ENCODE assay signal across 1 cellular context in the genomic region with DNA sequence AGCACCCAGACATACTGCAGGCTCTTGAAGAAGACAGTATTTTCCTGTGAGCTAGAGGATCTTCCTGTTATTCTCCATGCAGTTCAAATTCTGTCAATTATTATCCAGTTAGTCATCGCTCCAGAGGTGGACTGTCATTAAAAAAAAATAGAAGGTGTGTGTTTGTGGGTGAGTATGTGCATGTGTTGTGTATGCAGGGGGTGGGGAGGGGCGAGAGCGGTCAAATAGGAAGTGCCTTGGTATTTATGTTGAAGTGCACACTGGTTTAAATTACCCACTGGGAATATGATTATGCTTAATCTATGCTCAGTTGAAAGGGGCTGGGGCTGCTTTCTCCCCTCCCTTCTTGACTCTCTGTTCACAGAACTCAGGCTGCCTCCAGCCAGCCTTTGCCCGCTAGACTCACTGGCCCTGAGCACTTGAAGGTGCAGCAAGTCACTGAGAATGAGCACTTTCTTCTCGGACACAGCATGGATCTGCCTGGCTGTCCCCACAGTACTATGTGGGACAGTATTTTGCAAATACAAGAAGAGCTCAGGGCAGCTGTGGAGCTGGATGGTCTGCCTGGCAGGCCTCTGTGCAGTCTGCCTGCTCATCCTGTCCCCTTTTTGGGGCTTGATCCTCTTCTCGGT.
TF ChIP-seq lines count a peak whose summit lies in the region.

A gene with protein sequence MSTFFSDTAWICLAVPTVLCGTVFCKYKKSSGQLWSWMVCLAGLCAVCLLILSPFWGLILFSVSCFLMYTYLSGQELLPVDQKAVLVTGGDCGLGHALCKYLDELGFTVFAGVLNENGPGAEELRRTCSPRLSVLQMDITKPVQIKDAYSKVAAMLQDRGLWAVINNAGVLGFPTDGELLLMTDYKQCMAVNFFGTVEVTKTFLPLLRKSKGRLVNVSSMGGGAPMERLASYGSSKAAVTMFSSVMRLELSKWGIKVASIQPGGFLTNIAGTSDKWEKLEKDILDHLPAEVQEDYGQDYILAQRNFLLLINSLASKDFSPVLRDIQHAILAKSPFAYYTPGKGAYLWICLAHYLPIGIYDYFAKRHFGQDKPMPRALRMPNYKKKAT (plus strand): TSS at position 273 of the 632 bp plus-strand sequence. CDS start 172 bp downstream, at position 445.

TF ChIP-seq in HepG2, 621 proteins besides CTCF, POLR2A, EP300 and RAD21 (continued from another document and continues in another):
- TF ChIP-seq ZBTB3 (CRISPR knock-in tag; IDR thresholded peaks at IDR 0.05; ENCODE audit: borderline replicate concordance, low read depth) (no peak), ZNF367 (CRISPR knock-in tag; IDR thresholded peaks at IDR 0.05; ENCODE audit: borderline replicate concordance) (no peak), ZNF616 (CRISPR knock-in tag; IDR thresholded peaks at IDR 0.05; ENCODE audit: low read depth) (no peak), GLI4 (CRISPR knock-in tag; IDR thresholded peaks at IDR 0.05; ENCODE audit: borderline replicate concordance) (no peak), ZNF143 (CRISPR knock-in tag; IDR thresholded peaks at IDR 0.05) (no peak), SKI (IDR thresholded peaks at IDR 0.05; ENCODE audit: partially characterized antibody) (peak; percentile 22), ZNF550 (CRISPR knock-in tag; IDR thresholded peaks at IDR 0.05; ENCODE audit: borderline replicate concordance) (no peak), NCOA5 (CRISPR knock-in tag; IDR thresholded peaks at IDR 0.05) (no peak), MTF2 (CRISPR knock-in tag; IDR thresholded peaks at IDR 0.05; ENCODE audit: borderline replicate concordance) (no peak), ZNF441 (CRISPR knock-in tag; IDR thresholded peaks at IDR 0.05; ENCODE audit: borderline replicate concordance) (no peak), MIER3 (CRISPR knock-in tag; IDR thresholded peaks at IDR 0.05; ENCODE audit: borderline replicate concordance) (no peak; the same call in 1 of the 2 replicates), JUN (CRISPR knock-in tag; IDR thresholded peaks at IDR 0.05) (no peak), RNF2 (conservative IDR thresholded peaks at IDR 0.05; ENCODE audit: low read depth) (no peak), ZNF510 (CRISPR knock-in tag; IDR thresholded peaks at IDR 0.05; ENCODE audit: low read depth) (no peak), ZNF343 (CRISPR knock-in tag; IDR thresholded peaks at IDR 0.05) (no peak), ETV6 (CRISPR knock-in tag; conservative IDR thresholded peaks at IDR 0.05) (no peak), SAP130 (CRISPR knock-in tag; IDR thresholded peaks at IDR 0.05; ENCODE audit: low read depth) (peak; percentile 95), MED1 (CRISPR knock-in tag; IDR thresholded peaks at IDR 0.05) (peak; percentile 85), ZIK1 (CRISPR knock-in tag; IDR thresholded peaks at IDR 0.05; ENCODE audit: borderline replicate concordance, low read depth) (no peak), ZNF549 (CRISPR knock-in tag; IDR thresholded peaks at IDR 0.05) (no peak), RFX3 (CRISPR knock-in tag; IDR thresholded peaks at IDR 0.05) (no peak), CHD2 (IDR thresholded peaks at IDR 0.05; ENCODE audit: low read depth, low read length) (no peak), ZNF713 (CRISPR knock-in tag; IDR thresholded peaks at IDR 0.05) (no peak), ZNF614 (CRISPR knock-in tag; IDR thresholded peaks at IDR 0.05; ENCODE audit: borderline replicate concordance) (no peak), ZNF672 (CRISPR knock-in tag; IDR thresholded peaks at IDR 0.05) (no peak), ZNF776 (CRISPR knock-in tag; IDR thresholded peaks at IDR 0.05) (no peak), ZNF207 (IDR thresholded peaks at IDR 0.05; ENCODE audit: borderline replicate concordance) (no peak), XBP1 (CRISPR knock-in tag; IDR thresholded peaks at IDR 0.05) (no peak), ZNF563 (CRISPR knock-in tag; IDR thresholded peaks at IDR 0.05) (no peak), KAT8 (CRISPR knock-in tag; IDR thresholded peaks at IDR 0.05) (no peak; the same call in 1 of the 2 replicates), KMT2A (CRISPR knock-in tag; IDR thresholded peaks at IDR 0.05) (peak; percentile 75; the same call in 1 of the 2 replicates), ZNF253 (CRISPR knock-in tag; IDR thresholded peaks at IDR 0.05; ENCODE audit: borderline replicate concordance) (no peak)
- TF ChIP-seq, protein P1, sequence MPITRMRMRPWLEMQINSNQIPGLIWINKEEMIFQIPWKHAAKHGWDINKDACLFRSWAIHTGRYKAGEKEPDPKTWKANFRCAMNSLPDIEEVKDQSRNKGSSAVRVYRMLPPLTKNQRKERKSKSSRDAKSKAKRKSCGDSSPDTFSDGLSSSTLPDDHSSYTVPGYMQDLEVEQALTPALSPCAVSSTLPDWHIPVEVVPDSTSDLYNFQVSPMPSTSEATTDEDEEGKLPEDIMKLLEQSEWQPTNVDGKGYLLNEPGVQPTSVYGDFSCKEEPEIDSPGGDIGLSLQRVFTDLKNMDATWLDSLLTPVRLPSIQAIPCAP (CRISPR knock-in tag; IDR thresholded peaks at IDR 0.05; ENCODE audit: low read depth): no peak
- TF ChIP-seq, protein P2, sequence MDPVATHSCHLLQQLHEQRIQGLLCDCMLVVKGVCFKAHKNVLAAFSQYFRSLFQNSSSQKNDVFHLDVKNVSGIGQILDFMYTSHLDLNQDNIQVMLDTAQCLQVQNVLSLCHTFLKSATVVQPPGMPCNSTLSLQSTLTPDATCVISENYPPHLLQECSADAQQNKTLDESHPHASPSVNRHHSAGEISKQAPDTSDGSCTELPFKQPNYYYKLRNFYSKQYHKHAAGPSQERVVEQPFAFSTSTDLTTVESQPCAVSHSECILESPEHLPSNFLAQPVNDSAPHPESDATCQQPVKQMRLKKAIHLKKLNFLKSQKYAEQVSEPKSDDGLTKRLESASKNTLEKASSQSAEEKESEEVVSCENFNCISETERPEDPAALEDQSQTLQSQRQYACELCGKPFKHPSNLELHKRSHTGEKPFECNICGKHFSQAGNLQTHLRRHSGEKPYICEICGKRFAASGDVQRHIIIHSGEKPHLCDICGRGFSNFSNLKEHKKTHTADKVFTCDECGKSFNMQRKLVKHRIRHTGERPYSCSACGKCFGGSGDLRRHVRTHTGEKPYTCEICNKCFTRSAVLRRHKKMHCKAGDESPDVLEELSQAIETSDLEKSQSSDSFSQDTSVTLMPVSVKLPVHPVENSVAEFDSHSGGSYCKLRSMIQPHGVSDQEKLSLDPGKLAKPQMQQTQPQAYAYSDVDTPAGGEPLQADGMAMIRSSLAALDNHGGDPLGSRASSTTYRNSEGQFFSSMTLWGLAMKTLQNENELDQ (CRISPR knock-in tag; IDR thresholded peaks at IDR 0.05; ENCODE audit: borderline replicate concordance): no peak
- TF ChIP-seq, protein P3, sequence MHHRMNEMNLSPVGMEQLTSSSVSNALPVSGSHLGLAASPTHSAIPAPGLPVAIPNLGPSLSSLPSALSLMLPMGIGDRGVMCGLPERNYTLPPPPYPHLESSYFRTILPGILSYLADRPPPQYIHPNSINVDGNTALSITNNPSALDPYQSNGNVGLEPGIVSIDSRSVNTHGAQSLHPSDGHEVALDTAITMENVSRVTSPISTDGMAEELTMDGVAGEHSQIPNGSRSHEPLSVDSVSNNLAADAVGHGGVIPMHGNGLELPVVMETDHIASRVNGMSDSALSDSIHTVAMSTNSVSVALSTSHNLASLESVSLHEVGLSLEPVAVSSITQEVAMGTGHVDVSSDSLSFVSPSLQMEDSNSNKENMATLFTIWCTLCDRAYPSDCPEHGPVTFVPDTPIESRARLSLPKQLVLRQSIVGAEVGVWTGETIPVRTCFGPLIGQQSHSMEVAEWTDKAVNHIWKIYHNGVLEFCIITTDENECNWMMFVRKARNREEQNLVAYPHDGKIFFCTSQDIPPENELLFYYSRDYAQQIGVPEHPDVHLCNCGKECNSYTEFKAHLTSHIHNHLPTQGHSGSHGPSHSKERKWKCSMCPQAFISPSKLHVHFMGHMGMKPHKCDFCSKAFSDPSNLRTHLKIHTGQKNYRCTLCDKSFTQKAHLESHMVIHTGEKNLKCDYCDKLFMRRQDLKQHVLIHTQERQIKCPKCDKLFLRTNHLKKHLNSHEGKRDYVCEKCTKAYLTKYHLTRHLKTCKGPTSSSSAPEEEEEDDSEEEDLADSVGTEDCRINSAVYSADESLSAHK (CRISPR knock-in tag; IDR thresholded peaks at IDR 0.05; ENCODE audit: borderline replicate concordance): no peak
- TF ChIP-seq, protein P4, sequence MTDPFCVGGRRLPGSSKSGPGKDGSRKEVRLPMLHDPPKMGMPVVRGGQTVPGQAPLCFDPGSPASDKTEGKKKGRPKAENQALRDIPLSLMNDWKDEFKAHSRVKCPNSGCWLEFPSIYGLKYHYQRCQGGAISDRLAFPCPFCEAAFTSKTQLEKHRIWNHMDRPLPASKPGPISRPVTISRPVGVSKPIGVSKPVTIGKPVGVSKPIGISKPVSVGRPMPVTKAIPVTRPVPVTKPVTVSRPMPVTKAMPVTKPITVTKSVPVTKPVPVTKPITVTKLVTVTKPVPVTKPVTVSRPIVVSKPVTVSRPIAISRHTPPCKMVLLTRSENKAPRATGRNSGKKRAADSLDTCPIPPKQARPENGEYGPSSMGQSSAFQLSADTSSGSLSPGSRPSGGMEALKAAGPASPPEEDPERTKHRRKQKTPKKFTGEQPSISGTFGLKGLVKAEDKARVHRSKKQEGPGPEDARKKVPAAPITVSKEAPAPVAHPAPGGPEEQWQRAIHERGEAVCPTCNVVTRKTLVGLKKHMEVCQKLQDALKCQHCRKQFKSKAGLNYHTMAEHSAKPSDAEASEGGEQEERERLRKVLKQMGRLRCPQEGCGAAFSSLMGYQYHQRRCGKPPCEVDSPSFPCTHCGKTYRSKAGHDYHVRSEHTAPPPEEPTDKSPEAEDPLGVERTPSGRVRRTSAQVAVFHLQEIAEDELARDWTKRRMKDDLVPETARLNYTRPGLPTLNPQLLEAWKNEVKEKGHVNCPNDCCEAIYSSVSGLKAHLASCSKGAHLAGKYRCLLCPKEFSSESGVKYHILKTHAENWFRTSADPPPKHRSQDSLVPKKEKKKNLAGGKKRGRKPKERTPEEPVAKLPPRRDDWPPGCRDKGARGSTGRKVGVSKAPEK (CRISPR knock-in tag; IDR thresholded peaks at IDR 0.05; ENCODE audit: borderline replicate concordance): no peak
- TF ChIP-seq, protein P5, sequence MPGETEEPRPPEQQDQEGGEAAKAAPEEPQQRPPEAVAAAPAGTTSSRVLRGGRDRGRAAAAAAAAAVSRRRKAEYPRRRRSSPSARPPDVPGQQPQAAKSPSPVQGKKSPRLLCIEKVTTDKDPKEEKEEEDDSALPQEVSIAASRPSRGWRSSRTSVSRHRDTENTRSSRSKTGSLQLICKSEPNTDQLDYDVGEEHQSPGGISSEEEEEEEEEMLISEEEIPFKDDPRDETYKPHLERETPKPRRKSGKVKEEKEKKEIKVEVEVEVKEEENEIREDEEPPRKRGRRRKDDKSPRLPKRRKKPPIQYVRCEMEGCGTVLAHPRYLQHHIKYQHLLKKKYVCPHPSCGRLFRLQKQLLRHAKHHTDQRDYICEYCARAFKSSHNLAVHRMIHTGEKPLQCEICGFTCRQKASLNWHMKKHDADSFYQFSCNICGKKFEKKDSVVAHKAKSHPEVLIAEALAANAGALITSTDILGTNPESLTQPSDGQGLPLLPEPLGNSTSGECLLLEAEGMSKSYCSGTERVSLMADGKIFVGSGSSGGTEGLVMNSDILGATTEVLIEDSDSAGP (CRISPR knock-in tag; IDR thresholded peaks at IDR 0.05; ENCODE audit: borderline replicate concordance): 0 out of 2 replicates have a peak, but pooled peaks have one; percentile 15
- TF ChIP-seq, protein P6, sequence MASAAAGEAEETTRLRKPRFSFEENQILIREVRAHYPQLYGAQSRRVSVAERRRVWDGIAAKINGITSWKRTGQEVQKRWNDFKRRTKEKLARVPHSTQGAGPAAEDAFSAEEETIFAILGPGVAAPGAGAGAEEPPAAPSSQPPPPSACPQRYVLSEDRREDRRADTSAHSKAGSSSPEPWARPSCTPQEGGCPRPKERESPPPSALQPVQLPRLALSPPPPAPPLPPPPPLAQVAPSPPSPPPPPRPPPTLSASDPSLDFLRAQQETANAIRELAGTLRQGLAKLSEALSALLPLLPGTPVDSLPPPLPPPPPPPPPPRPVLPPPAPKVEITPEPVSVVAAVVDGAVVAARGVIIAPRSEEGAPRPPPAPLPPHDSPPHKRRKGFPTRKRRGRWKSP (CRISPR knock-in tag; IDR thresholded peaks at IDR 0.05): peak; percentile 46; the same call in 1 of the 2 replicates
- TF ChIP-seq, protein P7, sequence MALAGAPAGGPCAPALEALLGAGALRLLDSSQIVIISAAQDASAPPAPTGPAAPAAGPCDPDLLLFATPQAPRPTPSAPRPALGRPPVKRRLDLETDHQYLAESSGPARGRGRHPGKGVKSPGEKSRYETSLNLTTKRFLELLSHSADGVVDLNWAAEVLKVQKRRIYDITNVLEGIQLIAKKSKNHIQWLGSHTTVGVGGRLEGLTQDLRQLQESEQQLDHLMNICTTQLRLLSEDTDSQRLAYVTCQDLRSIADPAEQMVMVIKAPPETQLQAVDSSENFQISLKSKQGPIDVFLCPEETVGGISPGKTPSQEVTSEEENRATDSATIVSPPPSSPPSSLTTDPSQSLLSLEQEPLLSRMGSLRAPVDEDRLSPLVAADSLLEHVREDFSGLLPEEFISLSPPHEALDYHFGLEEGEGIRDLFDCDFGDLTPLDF (CRISPR knock-in tag; IDR thresholded peaks at IDR 0.05): no peak
